1 cellular context compared by ENCODE assay signal in the genomic region with DNA sequence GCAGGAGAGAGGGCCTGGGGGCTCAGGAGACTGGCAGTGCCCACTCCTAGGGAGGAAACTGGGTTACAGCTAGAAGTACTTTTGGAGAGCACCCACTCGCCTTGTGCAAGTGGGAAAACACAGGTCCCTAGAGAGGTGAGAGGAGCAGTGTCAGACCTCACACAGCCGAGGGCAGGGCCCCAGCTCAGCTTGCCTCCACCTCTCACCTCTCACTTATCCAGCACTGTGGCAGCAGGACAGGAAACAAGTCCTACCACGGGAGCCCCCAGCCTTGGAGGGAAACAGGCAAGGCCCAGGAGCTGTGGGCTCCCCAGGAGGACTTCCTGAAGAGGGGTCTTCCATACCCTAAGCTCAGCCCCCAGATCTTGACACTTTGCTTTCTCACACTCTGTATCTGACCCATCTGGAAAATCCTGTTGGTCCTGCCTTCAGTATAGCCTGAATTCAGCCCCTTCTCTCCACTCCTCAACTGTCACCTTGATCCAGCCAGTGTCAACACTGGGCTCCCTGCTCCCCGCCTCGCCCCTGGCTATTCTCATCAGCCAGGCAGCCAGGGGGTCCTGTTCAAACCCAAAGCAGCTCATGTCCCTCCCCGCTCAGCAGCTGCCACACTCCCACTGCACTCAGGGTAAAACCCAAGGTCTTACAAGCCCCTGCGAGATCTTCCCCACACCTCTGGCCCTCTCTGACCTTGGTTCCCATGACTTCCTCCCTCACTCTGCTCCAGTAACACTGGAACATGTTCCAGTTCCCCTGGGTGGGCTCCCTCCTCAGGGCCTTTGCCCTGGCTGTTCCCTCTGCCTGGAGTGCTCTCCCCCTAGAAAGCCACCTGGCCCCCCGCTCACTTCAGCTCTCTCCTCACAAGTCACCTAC.
A peak's percentile ranks its signal among the peaks of the same experiment; 100 is the strongest.
TF ChIP-seq lines count a peak whose summit lies in the region.

No MANE protein-coding gene starts in this region.

TF ChIP-seq in WTC11, 78 proteins besides CTCF, POLR2A, EP300 and RAD21 (continued from another document):
- TF ChIP-seq E2F5 (CRISPR knock-in tag; IDR thresholded peaks at IDR 0.05) (no peak), FOXJ3 (CRISPR knock-in tag; IDR thresholded peaks at IDR 0.05; ENCODE audit: borderline replicate concordance) (no peak), ATF3 (CRISPR knock-in tag; conservative IDR thresholded peaks at IDR 0.05) (no peak)
- TF ChIP-seq, protein P1, sequence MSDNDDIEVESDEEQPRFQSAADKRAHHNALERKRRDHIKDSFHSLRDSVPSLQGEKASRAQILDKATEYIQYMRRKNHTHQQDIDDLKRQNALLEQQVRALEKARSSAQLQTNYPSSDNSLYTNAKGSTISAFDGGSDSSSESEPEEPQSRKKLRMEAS (CRISPR knock-in tag; IDR thresholded peaks at IDR 0.05) = 0 out of 2 replicates have a peak, but pooled peaks have one; percentile 10
